In genomic region chr3:14203521-14204079, GRCh38 we compare ENCODE assay signal across 9 cellular contexts. TPM values are rescaled to one million over a fixed set of nuclear protein-coding genes. Genes with fewer than 3 reads are reported as not detected.
A peak's percentile ranks its signal among the peaks of the same experiment; 100 is the strongest.
DNase-seq lines count a peak whose midpoint lies in the region; FAIRE-seq and TF ChIP-seq lines count a peak whose summit lies in the region.
"Had no signal": no experiment of that assay in that cellular context is flagged by ENCODE, and none has a peak within 500 bp of the region (broad histone marks: within the 10 kb centered on the region; RNA-seq: fewer than 3 reads in every experiment).

No MANE protein-coding gene starts in this region.

- H3K4me2 ChIP-seq in mammary epithelial cell (ENCODE audit: insufficient read depth, low read depth, low read length), result no peak overlapping the region

- intact Hi-C loops in mammary epithelial cell (cut with micrococcal nuclease) (loop anchor here (1.0 to 2.0 kb wide), 8 partner anchors 53 to 718 kb away; partner anchors contain the start of gene SLC6A6), kidney (cut with DNase I) (loop anchor here (5.0 kb wide), 1 partner anchor 264 kb away; no protein-coding TSS in a partner anchor)

- H3K9ac ChIP-seq in mammary epithelial cell (ENCODE audit: insufficient read depth, low read length), result no peak overlapping the region
- peak overlapping the region in 1 of 2 donors; percentile 43 for H3K9ac ChIP-seq in kidney (ENCODE audit: low read length in 2 of 2)

- TF ChIP-seq CTCF in BJ (IDR thresholded peaks at IDR 0.05; ENCODE audit: insufficient read depth, low read depth, low read length) (peak; percentile 84), mammary epithelial cell (conservative IDR thresholded peaks at IDR 0.05 in 1 of 2, IDR thresholded peaks at IDR 0.05 in 1 of 2; ENCODE audit: extremely low read depth in 1 of 2, insufficient read depth in 1 of 2, low read depth in 1 of 2, low read length in 2 of 2) (peak; percentile 91 to 93), kidney (IDR thresholded peaks at IDR 0.05; ENCODE audit: borderline replicate concordance, extremely low read depth, insufficient read depth) (peak; percentile 96)

- dilution Hi-C loops in mammary epithelial cell (cut with HindIII; ENCODE audit: low sequenced_read_pairs), result no loop called here

- no peaks in the 10 kb centered on the region for H3K27me3 ChIP-seq in BJ (ENCODE audit: control insufficient read depth, insufficient read depth, low read length)
- H3K27me3 ChIP-seq in mammary epithelial cell (ENCODE audit: insufficient read depth, low read length), result no peaks in the 10 kb centered on the region

- peaks cover 48% of the 10 kb centered on the region for H3K4me1 ChIP-seq in mammary epithelial cell (ENCODE audit: insufficient read depth, low read length)
- peaks cover 35 to 57% of the 10 kb centered on the region in 2 donors for H3K4me1 ChIP-seq in kidney (ENCODE audit: control insufficient read depth in 1 of 2, insufficient read depth in 1 of 2, low read depth in 1 of 2, low read length in 2 of 2)

- H3K27me3 Mint-ChIP-seq in T-helper 1 cell treated with Interleukin-12 subunit alpha and Interleukin-12 subunit beta and Interleukin-4 antibody, amounts not matched to agents 30 μg/mL and 1 μg/mL, for 36 hours (ENCODE audit: low read depth), result no peaks in the 10 kb centered on the region

- WGBS in mammary epithelial cell (ENCODE audit: low coverage, missing lambda C conversion rate), result 42% methylated on average over 10 of the region's 10 CpGs

- no peak overlapping the region for H3K4me3 Mint-ChIP-seq in T-helper 1 cell treated with Interleukin-12 subunit alpha and Interleukin-12 subunit beta and Interleukin-4 antibody, amounts not matched to agents 30 μg/mL and 1 μg/mL, for 36 hours

- H3K9me3 ChIP-seq in mammary epithelial cell (replicated peaks; ENCODE audit: insufficient read depth, low read length) (no peaks in the 10 kb centered on the region), kidney (ENCODE audit: control insufficient read depth in 1 of 2, low read length in 2 of 2) (no peaks in the 10 kb centered on the region)

- CTCF ChIA-PET in BJ (lab: Yijun Ruan, JAX) (interaction anchor here (0.6 to 7.2 kb wide), 61 partner anchors 9 to 521 kb away, joined by 3 to 93 read pairs (median 5); partner anchors contain the start of genes GRIP2 and SLC6A6), mammary epithelial cell (lab: Charles Lee; ENCODE audit: low non-redundant PET) (interaction anchor here (0.5 to 1.3 kb wide), 11 partner anchors 15 to 721 kb away, joined by 3 to 19 read pairs (median 3); partner anchors contain the start of genes LSM3 and XPC)

- no peak for FAIRE-seq in kidney (lab: Jason Lieb, UNC)

- H4K20me1 ChIP-seq in mammary epithelial cell (ENCODE audit: insufficient read depth, low read length), result no peaks in the 10 kb centered on the region

- peak overlapping the region; percentile 33 for H2AFZ ChIP-seq in mammary epithelial cell (ENCODE audit: low read depth, low read length)

- peak overlapping the region; percentile 41 for H3K27ac Mint-ChIP-seq in T-helper 1 cell treated with Interleukin-12 subunit alpha and Interleukin-12 subunit beta and Interleukin-4 antibody, amounts not matched to agents 30 μg/mL and 1 μg/mL, for 36 hours

- H3K36me3 Mint-ChIP-seq in T-helper 1 cell treated with Interleukin-12 subunit alpha and Interleukin-12 subunit beta and Interleukin-4 antibody, amounts not matched to agents 30 μg/mL and 1 μg/mL, for 36 hours (ENCODE audit: low read depth), result peaks cover 12% of the 10 kb centered on the region

- H3K4me3 ChIP-seq in BJ (ENCODE audit: low read depth, low read length), result no peak overlapping the region
- no peak overlapping the region for H3K4me3 ChIP-seq in mammary epithelial cell (replicated peaks in 1 of 3; ENCODE audit: insufficient read depth in 1 of 3, low read depth in 2 of 3, low read length in 3 of 3)
- peak overlapping the region in 1 of 2 donors; percentile 10 for H3K4me3 ChIP-seq in kidney (ENCODE audit: low read length in 2 of 2)
- H3K4me3 ChIP-seq: skin epidermis had no signal

- BruUV-seq in mammary epithelial cell (replicated peaks; lab: Mats Ljungman, UMichigan), result no TSS peak

- H3K27ac ChIP-seq in mammary epithelial cell (ENCODE audit: insufficient read depth, low read depth, low read length) (no peak overlapping the region), kidney (ENCODE audit: low read depth in 2 of 2, low read length in 2 of 2) (peak overlapping the region; percentile 74 to 93)

- in situ Hi-C loops in mammary epithelial cell (cut with MboI; ENCODE audit: low sequenced_read_pairs in 2 of 2), result loop anchor here (5.0 to 10.0 kb wide), 2 partner anchors 259 to 261 kb away; no protein-coding TSS in a partner anchor

- H3K36me3 ChIP-seq in BJ (ENCODE audit: control insufficient read depth, insufficient read depth, low read length) (no peaks in the 10 kb centered on the region), mammary epithelial cell (ENCODE audit: insufficient read depth, low read length) (no peaks in the 10 kb centered on the region), kidney (ENCODE audit: control insufficient read depth in 1 of 2, insufficient read depth in 2 of 2, low read length in 2 of 2) (no peaks in the 10 kb centered on the region)

- POLR2A ChIA-PET in BJ (lab: Charles Lee), result interaction anchor here (0.6 to 1.4 kb wide), 3 partner anchors 25 to 203 kb away, joined by 3 to 4 read pairs (median 3); partner anchors contain the start of gene LSM3

- DNase-seq in BJ (ENCODE audit: low read depth) (no peak), GM19238 (ENCODE audit: insufficient read length, low spot score) (peak; percentile 24), NCI-H128 (lab: John Stamatoyannopoulos, UW; ENCODE audit: unreplicated experiment) (peak; percentile 3), mammary epithelial cell (peak; percentile 66), kidney (no peak)
- DNase-seq in stimulated activated CD4-positive, alpha-beta T cell treated with anti-CD3 and anti-CD28 coated beads, Interleukin-2, amount 100 ng/mL, for 4 hours (ENCODE audit: low read depth), result peak; percentile 8
- DNase-seq in effector CD4-positive, alpha-beta T cell, result no peak

- H3K9me3 Mint-ChIP-seq in T-helper 1 cell treated with Interleukin-12 subunit alpha and Interleukin-12 subunit beta and Interleukin-4 antibody, amounts not matched to agents 30 μg/mL and 1 μg/mL, for 36 hours, result no peaks in the 10 kb centered on the region

- H3K79me2 ChIP-seq in mammary epithelial cell (ENCODE audit: insufficient read depth, low read length), result no peaks in the 10 kb centered on the region

- peaks cover 5% of the 10 kb centered on the region for H3K4me1 Mint-ChIP-seq in T-helper 1 cell treated with Interleukin-12 subunit alpha and Interleukin-12 subunit beta and Interleukin-4 antibody, amounts not matched to agents 30 μg/mL and 1 μg/mL, for 36 hours (ENCODE audit: low read depth)

RNA-seq across cellular contexts. Expression of gene LSM3, which starts 25.0 kb away (rescaled TPM):
- polyA plus RNA-seq in BJ (2011; rRNA removed), result 2.7 and 8.7 TPM in 2 replicates
- 1.00 and 1.2 TPM in 2 replicates for polyA minus RNA-seq in BJ (2011; rRNA and poly(A)+ RNA removed)
- 10 to 100 TPM in 1 of 2 donors, 1 to 10 TPM in 1; 5.0 to 11.7 TPM for total RNA-seq in mammary epithelial cell
- 7.7 TPM for polyA plus RNA-seq in mammary epithelial cell
- 0.31 TPM for polyA minus RNA-seq in mammary epithelial cell
- 11.9 TPM for total RNA-seq in kidney
- polyA plus RNA-seq in kidney (ENCODE audit: insufficient read depth, low read depth, low replicate concordance), result 30.2 TPM

RNA-seq across cellular contexts. Expression of gene XPC, which starts 25.2 kb away (rescaled TPM):
- polyA plus RNA-seq in BJ (2011; rRNA removed) (36.0 and 36.9 TPM in 2 replicates), mammary epithelial cell (19.4 TPM), kidney (ENCODE audit: insufficient read depth, low read depth, low replicate concordance) (15.9 TPM)
- 39.2 and 48.1 TPM in 2 replicates for polyA minus RNA-seq in BJ (2011; rRNA and poly(A)+ RNA removed)
- total RNA-seq in mammary epithelial cell (10 to 100 TPM; 42.5 to 68.2 TPM), kidney (44.4 TPM)
- polyA minus RNA-seq in mammary epithelial cell, result 47.5 TPM

Comparison
In these comparisons a context has a peak if more than half of its experiments do, and no peak if none do; other contexts are left out.
1. DNase-seq: peak in GM19238 (single experiment), NCI-H128 (single experiment), mammary epithelial cell (single experiment) and stimulated activated CD4-positive, alpha-beta T cell treated with anti-CD3 and anti-CD28 coated beads, Interleukin-2, amount 100 ng/mL, for 4 hours (single experiment); none in BJ (single experiment), kidney (single experiment) and effector CD4-positive, alpha-beta T cell (single experiment).
2. Peak in every context shown above with its lines, with median percentiles within 50 percentile points of each other: CTCF ChIP-seq.